ENCODE assay signal across 28 cellular contexts in genomic region chr7:153447021-153447420, GRCh38.
"Had no signal": no experiment of that assay in that cellular context is flagged by ENCODE, and none has a peak within 500 bp of the region (broad histone marks: within the 10 kb centered on the region; RNA-seq: fewer than 3 reads in every experiment).

No MANE protein-coding gene starts in this region.

- H3K4me2 ChIP-seq: smooth muscle cell had no signal

- H2AFZ ChIP-seq: parathyroid adenoma had no signal

- H3K4me1 Mint-ChIP-seq: naive thymus-derived CD4-positive, alpha-beta T cell; natural killer cell; nephron progenitor cell; neural crest cell; stimulated activated effector memory CD8-positive, alpha-beta T cell treated with anti-CD3 and anti-CD28 coated beads, Interleukin-12 subunit alpha, Interleukin-12 subunit beta, amount 100 ng/mL, for 72 hours; stimulated activated naive B cell treated with anti-CD40 and anti-IgM and Interleukin-4, amounts not matched to agents 10 μg/mL and 1 μg/mL and 100 μg/mL, for 72 hours had no signal

- H3K79me2 ChIP-seq: parathyroid adenoma had no signal

- DNase-seq: naive thymus-derived CD4-positive, alpha-beta T cell; natural killer cell; nephron progenitor cell; occipital lobe; ovary; posterior cingulate gyrus; psoas muscle; right cardiac atrium; spleen; stimulated activated CD4-positive, alpha-beta T cell treated with anti-CD3 and anti-CD28 coated beads, Interleukin-12 subunit alpha, Interleukin-12 subunit beta, amount 100 ng/mL, for 4 hours; stimulated activated CD4-positive, alpha-beta T cell treated with anti-CD3 and anti-CD28 coated beads, Interleukin-2, amount 100 ng/mL, for 24 hours; stimulated activated CD4-positive, alpha-beta T cell treated with anti-CD3 and anti-CD28 coated beads, Interleukin-2, amount 100 ng/mL, for 48 hours; stimulated activated CD4-positive, alpha-beta T cell treated with anti-CD3 and anti-CD28 coated beads, Interleukin-4, amount 100 ng/mL, for 24 hours; stimulated activated naive B cell treated with anti-CD40 and anti-IgM and Interleukin-4, amounts not matched to agents 10 μg/mL and 1 μg/mL and 100 μg/mL, for 72 hours; stimulated activated naive CD4-positive, alpha-beta T cell treated with Interleukin-2 at 50 U/mL for 16 hours; stomach; thyroid gland; trophoblast cell; upper lobe of left lung had no signal

- H3K36me3 ChIP-seq: ovary, spleen, stomach, thoracic aorta, thyroid gland, tibial nerve, upper lobe of left lung had no signal

- H3K27ac Mint-ChIP-seq: naive thymus-derived CD4-positive, alpha-beta T cell; natural killer cell; nephron progenitor cell; progenitor cell of endocrine pancreas; stimulated activated effector memory CD8-positive, alpha-beta T cell treated with anti-CD3 and anti-CD28 coated beads, Interleukin-12 subunit alpha, Interleukin-12 subunit beta, amount 100 ng/mL, for 72 hours; stimulated activated naive B cell treated with anti-CD40 and anti-IgM and Interleukin-4, amounts not matched to agents 10 μg/mL and 1 μg/mL and 100 μg/mL, for 72 hours; stimulated activated naive CD8-positive, alpha-beta T cell treated with anti-CD3 and anti-CD28 coated beads, Interleukin-15, Interleukin-2, amounts not matched to agents 100 ng/mL and 50 ng/mL, for 24 hours had no signal

- H3K36me3 Mint-ChIP-seq: naive thymus-derived CD4-positive, alpha-beta T cell; natural killer cell; stimulated activated effector memory CD8-positive, alpha-beta T cell treated with anti-CD3 and anti-CD28 coated beads, Interleukin-12 subunit alpha, Interleukin-12 subunit beta, amount 100 ng/mL, for 72 hours; stimulated activated naive B cell treated with anti-CD40 and anti-IgM and Interleukin-4, amounts not matched to agents 10 μg/mL and 1 μg/mL and 100 μg/mL, for 72 hours had no signal

- H3K27me3 ChIP-seq: ovary, spleen, stomach, thyroid gland, tibial nerve, upper lobe of left lung had no signal

- H3K4me3 Mint-ChIP-seq: naive thymus-derived CD4-positive, alpha-beta T cell; natural killer cell; nephron progenitor cell; neural crest cell; stimulated activated effector memory CD8-positive, alpha-beta T cell treated with anti-CD3 and anti-CD28 coated beads, Interleukin-12 subunit alpha, Interleukin-12 subunit beta, amount 100 ng/mL, for 72 hours; stimulated activated naive B cell treated with anti-CD40 and anti-IgM and Interleukin-4, amounts not matched to agents 10 μg/mL and 1 μg/mL and 100 μg/mL, for 72 hours; stimulated activated naive CD8-positive, alpha-beta T cell treated with anti-CD3 and anti-CD28 coated beads, Interleukin-15, Interleukin-2, amounts not matched to agents 100 ng/mL and 50 ng/mL, for 24 hours had no signal

- H3K4me1 ChIP-seq: parathyroid adenoma, psoas muscle, thyroid gland, tibial nerve, upper lobe of left lung had no signal

- H3K4me3 ChIP-seq: ovary, psoas muscle, skin epidermis, smooth muscle cell, spleen, stomach, thoracic aorta, thyroid gland, tibial nerve, upper lobe of left lung had no signal

- H3K27ac ChIP-seq: ovary, parathyroid adenoma, psoas muscle, skin epidermis, stomach, thoracic aorta, thyroid gland, tibial nerve, upper lobe of left lung had no signal

- H3K9ac ChIP-seq: parathyroid adenoma had no signal

- H3K9me3 ChIP-seq: ovary, psoas muscle, spleen, stomach, thoracic aorta, thyroid gland, tibial nerve, upper lobe of left lung had no signal

- H3K27me3 Mint-ChIP-seq: progenitor cell of endocrine pancreas; stimulated activated naive B cell treated with anti-CD40 and anti-IgM and Interleukin-4, amounts not matched to agents 10 μg/mL and 1 μg/mL and 100 μg/mL, for 72 hours; stimulated activated naive CD8-positive, alpha-beta T cell treated with anti-CD3 and anti-CD28 coated beads, Interleukin-15, Interleukin-2, amounts not matched to agents 100 ng/mL and 50 ng/mL, for 24 hours had no signal
